13 cellular contexts compared by ENCODE assay signal in genomic region chr5:38297830-38298608, GRCh38. TPM values are rescaled to one million over a fixed set of nuclear protein-coding genes. Genes with fewer than 3 reads are reported as not detected.
"Had no signal": no experiment of that assay in that cellular context is flagged by ENCODE, and none has a peak within 500 bp of the region (broad histone marks: within the 10 kb centered on the region; RNA-seq: fewer than 3 reads in every experiment).

No MANE protein-coding gene starts in this region.

- H3K4me3 ChIP-seq: suprapubic skin had no signal

- H3K27ac ChIP-seq: suprapubic skin had no signal

- ATAC-seq: effector memory CD8-positive, alpha-beta T cell; stimulated activated naive CD8-positive, alpha-beta T cell treated with anti-CD3 and anti-CD28 coated beads, Interleukin-15, Interleukin-2, amounts not matched to agents 100 U/mL and 50 U/mL, for 24 hours; T-cell; WTC11 had no signal

- H3K27me3 ChIP-seq: suprapubic skin had no signal

- DNase-seq: activated CD4-positive, alpha-beta T cell treated with anti-CD3 and anti-CD28 coated beads, Interleukin-2, amount 10 ng/mL, durations not matched to agents 7 days and 5 days; activated CD8-positive, alpha-beta memory T cell treated with anti-CD3 and anti-CD28 coated beads for 24 hours; activated effector memory CD4-positive, alpha-beta T cell treated with Interleukin-2 at 50 U/mL for 16 hours; activated T-cell treated with anti-CD3 and anti-CD28 coated beads for 4 hours; amniotic stem cell; cerebellar nuclear complex; effector memory CD8-positive, alpha-beta T cell; kidney; stimulated activated CD4-positive, alpha-beta T cell treated with anti-CD3 and anti-CD28 coated beads, Interleukin-2, amount 100 ng/mL, for 24 hours; stimulated activated naive CD8-positive, alpha-beta T cell treated with anti-CD3 and anti-CD28 coated beads, Interleukin-15, Interleukin-2, amounts not matched to agents 100 U/mL and 50 U/mL, for 24 hours; T-cell had no signal

- H3K9me3 ChIP-seq: suprapubic skin had no signal

- H3K4me1 ChIP-seq: suprapubic skin had no signal

- H3K36me3 ChIP-seq: suprapubic skin had no signal

RNA-seq across cellular contexts. Expression of gene EGFLAM, which starts 39.7 kb away (rescaled TPM):
- total RNA-seq: activated CD4-positive, alpha-beta T cell treated with anti-CD3 and anti-CD28 coated beads, Interleukin-2, amount 10 ng/mL, durations not matched to agents 7 days and 5 days; T-cell had no signal
